In the genomic region with DNA sequence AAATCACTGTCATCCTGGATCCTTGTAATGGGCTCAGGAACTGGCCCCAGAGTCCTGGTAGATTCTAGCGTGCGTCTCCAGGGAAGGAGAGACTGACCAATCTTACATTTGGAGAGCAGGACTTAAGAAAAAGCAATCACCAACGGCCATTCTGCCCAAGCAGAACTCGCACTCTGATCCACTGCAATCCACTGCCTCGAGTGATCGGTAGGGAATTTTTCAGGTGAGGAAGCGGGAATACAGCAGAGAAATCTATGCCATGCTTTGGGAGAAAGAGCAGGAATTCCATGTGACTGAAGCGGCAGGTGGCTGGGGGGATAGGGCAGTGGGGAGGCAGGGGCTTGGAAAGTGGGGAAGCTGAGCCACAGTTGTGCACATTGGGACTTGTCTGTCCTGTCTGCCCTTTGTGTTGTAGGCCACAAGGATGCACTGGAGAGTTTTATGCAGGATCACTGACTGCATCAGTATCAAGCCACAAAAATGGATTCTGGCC, we compare ENCODE assay signal across 1 cellular context.
A peak's percentile ranks its signal among the peaks of the same experiment; 100 is the strongest.
TF ChIP-seq lines count a peak whose summit lies in the region.

No MANE protein-coding gene starts in this region.

TF ChIP-seq in HepG2, 621 proteins besides CTCF, POLR2A, EP300 and RAD21 (continued from another document and continues in another):
- TF ChIP-seq PITX1 (CRISPR knock-in tag; IDR thresholded peaks at IDR 0.05) (0 out of 2 replicates have a peak, but pooled peaks have one; percentile 0), ZNF550 (CRISPR knock-in tag; IDR thresholded peaks at IDR 0.05; ENCODE audit: borderline replicate concordance) (0 out of 2 replicates have a peak, but pooled peaks have one; percentile 47), HNF4A (CRISPR knock-in tag; IDR thresholded peaks at IDR 0.05) (no peak), ZNF724P (CRISPR knock-in tag; IDR thresholded peaks at IDR 0.05; ENCODE audit: borderline replicate concordance) (no peak), AKAP8 (CRISPR knock-in tag; IDR thresholded peaks at IDR 0.05) (0 out of 2 replicates have a peak, but pooled peaks have one; percentile 61), SP4 (CRISPR knock-in tag; IDR thresholded peaks at IDR 0.05) (0 out of 2 replicates have a peak, but pooled peaks have one; percentile 42), KDM4B (CRISPR knock-in tag; IDR thresholded peaks at IDR 0.05) (no peak), WIZ (CRISPR knock-in tag; IDR thresholded peaks at IDR 0.05) (peak; percentile 74; the same call in 1 of the 2 replicates)
- TF ChIP-seq, protein P1, sequence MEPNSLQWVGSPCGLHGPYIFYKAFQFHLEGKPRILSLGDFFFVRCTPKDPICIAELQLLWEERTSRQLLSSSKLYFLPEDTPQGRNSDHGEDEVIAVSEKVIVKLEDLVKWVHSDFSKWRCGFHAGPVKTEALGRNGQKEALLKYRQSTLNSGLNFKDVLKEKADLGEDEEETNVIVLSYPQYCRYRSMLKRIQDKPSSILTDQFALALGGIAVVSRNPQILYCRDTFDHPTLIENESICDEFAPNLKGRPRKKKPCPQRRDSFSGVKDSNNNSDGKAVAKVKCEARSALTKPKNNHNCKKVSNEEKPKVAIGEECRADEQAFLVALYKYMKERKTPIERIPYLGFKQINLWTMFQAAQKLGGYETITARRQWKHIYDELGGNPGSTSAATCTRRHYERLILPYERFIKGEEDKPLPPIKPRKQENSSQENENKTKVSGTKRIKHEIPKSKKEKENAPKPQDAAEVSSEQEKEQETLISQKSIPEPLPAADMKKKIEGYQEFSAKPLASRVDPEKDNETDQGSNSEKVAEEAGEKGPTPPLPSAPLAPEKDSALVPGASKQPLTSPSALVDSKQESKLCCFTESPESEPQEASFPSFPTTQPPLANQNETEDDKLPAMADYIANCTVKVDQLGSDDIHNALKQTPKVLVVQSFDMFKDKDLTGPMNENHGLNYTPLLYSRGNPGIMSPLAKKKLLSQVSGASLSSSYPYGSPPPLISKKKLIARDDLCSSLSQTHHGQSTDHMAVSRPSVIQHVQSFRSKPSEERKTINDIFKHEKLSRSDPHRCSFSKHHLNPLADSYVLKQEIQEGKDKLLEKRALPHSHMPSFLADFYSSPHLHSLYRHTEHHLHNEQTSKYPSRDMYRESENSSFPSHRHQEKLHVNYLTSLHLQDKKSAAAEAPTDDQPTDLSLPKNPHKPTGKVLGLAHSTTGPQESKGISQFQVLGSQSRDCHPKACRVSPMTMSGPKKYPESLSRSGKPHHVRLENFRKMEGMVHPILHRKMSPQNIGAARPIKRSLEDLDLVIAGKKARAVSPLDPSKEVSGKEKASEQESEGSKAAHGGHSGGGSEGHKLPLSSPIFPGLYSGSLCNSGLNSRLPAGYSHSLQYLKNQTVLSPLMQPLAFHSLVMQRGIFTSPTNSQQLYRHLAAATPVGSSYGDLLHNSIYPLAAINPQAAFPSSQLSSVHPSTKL (CRISPR knock-in tag; IDR thresholded peaks at IDR 0.05), result no peak
- TF ChIP-seq, protein P2, sequence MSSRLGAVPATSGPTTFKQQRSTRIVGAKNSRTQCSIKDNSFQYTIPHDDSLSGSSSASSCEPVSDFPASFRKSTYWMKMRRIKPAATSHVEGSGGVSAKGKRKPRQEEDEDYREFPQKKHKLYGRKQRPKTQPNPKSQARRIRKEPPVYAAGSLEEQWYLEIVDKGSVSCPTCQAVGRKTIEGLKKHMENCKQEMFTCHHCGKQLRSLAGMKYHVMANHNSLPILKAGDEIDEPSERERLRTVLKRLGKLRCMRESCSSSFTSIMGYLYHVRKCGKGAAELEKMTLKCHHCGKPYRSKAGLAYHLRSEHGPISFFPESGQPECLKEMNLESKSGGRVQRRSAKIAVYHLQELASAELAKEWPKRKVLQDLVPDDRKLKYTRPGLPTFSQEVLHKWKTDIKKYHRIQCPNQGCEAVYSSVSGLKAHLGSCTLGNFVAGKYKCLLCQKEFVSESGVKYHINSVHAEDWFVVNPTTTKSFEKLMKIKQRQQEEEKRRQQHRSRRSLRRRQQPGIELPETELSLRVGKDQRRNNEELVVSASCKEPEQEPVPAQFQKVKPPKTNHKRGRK (CRISPR knock-in tag; IDR thresholded peaks at IDR 0.05), result 0 out of 2 replicates have a peak, but pooled peaks have one; percentile 27
- TF ChIP-seq, protein P3, sequence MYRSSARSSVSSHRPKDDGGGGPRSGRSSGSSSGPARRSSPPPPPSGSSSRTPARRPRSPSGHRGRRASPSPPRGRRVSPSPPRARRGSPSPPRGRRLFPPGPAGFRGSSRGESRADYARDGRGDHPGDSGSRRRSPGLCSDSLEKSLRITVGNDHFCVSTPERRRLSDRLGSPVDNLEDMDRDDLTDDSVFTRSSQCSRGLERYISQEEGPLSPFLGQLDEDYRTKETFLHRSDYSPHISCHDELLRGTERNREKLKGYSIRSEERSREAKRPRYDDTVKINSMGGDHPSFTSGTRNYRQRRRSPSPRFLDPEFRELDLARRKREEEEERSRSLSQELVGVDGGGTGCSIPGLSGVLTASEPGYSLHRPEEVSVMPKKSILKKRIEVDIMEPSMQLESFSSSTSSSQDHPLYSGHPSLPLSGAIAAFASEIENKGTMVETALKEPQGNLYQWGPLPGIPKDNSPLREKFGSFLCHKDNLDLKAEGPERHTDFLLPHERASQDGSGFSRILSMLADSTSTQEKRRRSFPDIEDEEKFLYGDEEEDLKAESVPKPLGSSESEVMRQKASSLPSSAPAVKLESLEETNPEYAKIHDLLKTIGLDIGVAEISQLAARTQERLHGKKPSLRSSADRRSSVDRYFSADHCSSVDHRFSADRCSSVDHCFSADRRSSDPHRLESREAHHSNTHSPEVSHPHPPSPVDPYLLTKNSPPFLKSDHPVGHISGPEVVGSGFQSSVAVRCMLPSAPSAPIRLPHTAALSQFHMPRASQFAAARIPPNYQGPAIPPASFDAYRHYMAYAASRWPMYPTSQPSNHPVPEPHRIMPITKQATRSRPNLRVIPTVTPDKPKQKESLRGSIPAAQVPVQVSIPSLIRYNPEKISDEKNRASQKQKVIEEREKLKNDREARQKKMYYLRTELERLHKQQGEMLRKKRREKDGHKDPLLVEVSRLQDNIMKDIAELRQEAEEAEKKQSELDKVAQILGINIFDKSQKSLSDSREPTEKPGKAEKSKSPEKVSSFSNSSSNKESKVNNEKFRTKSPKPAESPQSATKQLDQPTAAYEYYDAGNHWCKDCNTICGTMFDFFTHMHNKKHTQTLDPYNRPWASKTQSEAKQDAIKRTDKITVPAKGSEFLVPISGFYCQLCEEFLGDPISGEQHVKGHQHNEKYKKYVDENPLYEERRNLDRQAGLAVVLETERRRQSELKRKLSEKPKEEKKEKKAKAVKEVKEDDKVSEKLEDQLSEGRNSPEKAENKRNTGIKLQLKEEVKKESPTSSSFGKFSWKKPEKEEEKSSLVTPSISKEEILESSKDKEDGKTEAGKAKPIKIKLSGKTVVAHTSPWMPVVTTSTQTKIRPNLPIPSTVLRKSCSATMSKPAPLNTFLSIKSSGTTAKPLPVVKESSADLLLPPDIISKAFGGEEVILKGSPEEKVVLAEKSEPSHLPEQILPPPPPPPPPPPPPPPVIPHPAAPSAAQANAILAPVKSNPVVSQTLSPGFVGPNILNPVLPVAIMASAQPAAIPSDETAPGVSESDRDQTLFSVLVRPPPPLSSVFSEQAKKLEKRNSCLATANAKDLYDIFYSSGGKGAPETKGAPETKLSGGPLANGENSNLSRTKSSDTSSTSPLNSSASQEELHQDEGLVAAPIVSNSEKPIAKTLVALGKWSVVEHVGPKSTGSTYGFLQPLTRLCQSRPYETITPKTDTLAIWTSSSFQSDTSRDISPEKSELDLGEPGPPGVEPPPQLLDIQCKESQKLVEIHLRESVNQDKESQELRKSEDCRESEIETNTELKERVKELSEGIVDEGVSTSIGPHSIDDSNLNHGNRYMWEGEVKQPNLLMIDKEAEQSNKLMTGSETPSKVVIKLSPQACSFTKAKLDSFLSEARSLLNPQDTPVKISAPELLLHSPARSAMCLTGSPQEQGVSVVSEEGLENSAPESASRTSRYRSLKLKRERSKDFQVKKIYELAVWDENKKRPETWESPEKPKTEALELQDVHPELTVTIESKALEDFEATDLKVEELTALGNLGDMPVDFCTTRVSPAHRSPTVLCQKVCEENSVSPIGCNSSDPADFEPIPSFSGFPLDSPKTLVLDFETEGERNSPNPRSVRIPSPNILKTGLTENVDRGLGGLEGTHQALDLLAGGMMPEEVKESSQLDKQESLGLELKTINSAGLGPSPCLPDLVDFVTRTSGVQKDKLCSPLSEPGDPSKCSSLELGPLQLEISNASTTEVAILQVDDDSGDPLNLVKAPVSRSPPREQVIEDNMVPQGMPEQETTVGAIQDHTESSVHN (CRISPR knock-in tag; IDR thresholded peaks at IDR 0.05), result 0 out of 2 replicates have a peak, but pooled peaks have one; percentile 68
- TF ChIP-seq, protein P4, sequence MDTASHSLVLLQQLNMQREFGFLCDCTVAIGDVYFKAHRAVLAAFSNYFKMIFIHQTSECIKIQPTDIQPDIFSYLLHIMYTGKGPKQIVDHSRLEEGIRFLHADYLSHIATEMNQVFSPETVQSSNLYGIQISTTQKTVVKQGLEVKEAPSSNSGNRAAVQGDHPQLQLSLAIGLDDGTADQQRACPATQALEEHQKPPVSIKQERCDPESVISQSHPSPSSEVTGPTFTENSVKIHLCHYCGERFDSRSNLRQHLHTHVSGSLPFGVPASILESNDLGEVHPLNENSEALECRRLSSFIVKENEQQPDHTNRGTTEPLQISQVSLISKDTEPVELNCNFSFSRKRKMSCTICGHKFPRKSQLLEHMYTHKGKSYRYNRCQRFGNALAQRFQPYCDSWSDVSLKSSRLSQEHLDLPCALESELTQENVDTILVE (CRISPR knock-in tag; IDR thresholded peaks at IDR 0.05), result no peak
- TF ChIP-seq, protein P5, sequence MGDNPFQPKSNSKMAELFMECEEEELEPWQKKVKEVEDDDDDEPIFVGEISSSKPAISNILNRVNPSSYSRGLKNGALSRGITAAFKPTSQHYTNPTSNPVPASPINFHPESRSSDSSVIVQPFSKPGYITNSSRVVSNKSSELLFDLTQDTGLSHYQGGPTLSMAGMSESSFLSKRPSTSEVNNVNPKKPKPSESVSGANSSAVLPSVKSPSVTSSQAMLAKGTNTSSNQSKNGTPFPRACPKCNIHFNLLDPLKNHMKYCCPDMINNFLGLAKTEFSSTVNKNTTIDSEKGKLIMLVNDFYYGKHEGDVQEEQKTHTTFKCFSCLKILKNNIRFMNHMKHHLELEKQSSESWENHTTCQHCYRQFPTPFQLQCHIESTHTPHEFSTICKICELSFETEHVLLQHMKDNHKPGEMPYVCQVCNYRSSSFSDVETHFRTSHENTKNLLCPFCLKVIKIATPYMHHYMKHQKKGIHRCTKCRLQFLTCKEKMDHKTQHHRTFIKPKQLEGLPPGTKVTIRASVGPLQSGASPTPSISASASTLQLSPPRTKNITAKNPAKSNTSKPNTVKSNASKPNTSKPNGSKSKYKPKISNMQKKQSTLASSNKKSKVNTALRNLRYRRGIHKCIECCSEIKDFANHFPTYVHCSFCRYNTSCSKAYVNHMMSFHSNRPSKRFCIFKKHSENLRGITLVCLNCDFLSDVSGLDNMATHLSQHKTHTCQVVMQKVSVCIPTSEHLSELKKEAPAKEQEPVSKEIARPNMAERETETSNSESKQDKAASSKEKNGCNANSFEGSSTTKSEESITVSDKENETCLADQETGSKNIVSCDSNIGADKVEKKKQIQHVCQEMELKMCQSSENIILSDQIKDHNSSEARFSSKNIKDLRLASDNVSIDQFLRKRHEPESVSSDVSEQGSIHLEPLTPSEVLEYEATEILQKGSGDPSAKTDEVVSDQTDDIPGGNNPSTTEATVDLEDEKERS (CRISPR knock-in tag; IDR thresholded peaks at IDR 0.05), result no peak
- TF ChIP-seq, protein P6, sequence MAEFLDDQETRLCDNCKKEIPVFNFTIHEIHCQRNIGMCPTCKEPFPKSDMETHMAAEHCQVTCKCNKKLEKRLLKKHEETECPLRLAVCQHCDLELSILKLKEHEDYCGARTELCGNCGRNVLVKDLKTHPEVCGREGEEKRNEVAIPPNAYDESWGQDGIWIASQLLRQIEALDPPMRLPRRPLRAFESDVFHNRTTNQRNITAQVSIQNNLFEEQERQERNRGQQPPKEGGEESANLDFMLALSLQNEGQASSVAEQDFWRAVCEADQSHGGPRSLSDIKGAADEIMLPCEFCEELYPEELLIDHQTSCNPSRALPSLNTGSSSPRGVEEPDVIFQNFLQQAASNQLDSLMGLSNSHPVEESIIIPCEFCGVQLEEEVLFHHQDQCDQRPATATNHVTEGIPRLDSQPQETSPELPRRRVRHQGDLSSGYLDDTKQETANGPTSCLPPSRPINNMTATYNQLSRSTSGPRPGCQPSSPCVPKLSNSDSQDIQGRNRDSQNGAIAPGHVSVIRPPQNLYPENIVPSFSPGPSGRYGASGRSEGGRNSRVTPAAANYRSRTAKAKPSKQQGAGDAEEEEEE (CRISPR knock-in tag; IDR thresholded peaks at IDR 0.05; ENCODE audit: borderline replicate concordance), result peak; percentile 80; the same call in 1 of the 2 replicates
- TF ChIP-seq, protein P7, sequence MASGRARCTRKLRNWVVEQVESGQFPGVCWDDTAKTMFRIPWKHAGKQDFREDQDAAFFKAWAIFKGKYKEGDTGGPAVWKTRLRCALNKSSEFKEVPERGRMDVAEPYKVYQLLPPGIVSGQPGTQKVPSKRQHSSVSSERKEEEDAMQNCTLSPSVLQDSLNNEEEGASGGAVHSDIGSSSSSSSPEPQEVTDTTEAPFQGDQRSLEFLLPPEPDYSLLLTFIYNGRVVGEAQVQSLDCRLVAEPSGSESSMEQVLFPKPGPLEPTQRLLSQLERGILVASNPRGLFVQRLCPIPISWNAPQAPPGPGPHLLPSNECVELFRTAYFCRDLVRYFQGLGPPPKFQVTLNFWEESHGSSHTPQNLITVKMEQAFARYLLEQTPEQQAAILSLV (CRISPR knock-in tag; IDR thresholded peaks at IDR 0.05; ENCODE audit: borderline replicate concordance), result peak; percentile 65; the same call in 1 of the 2 replicates
- TF ChIP-seq, protein P8, sequence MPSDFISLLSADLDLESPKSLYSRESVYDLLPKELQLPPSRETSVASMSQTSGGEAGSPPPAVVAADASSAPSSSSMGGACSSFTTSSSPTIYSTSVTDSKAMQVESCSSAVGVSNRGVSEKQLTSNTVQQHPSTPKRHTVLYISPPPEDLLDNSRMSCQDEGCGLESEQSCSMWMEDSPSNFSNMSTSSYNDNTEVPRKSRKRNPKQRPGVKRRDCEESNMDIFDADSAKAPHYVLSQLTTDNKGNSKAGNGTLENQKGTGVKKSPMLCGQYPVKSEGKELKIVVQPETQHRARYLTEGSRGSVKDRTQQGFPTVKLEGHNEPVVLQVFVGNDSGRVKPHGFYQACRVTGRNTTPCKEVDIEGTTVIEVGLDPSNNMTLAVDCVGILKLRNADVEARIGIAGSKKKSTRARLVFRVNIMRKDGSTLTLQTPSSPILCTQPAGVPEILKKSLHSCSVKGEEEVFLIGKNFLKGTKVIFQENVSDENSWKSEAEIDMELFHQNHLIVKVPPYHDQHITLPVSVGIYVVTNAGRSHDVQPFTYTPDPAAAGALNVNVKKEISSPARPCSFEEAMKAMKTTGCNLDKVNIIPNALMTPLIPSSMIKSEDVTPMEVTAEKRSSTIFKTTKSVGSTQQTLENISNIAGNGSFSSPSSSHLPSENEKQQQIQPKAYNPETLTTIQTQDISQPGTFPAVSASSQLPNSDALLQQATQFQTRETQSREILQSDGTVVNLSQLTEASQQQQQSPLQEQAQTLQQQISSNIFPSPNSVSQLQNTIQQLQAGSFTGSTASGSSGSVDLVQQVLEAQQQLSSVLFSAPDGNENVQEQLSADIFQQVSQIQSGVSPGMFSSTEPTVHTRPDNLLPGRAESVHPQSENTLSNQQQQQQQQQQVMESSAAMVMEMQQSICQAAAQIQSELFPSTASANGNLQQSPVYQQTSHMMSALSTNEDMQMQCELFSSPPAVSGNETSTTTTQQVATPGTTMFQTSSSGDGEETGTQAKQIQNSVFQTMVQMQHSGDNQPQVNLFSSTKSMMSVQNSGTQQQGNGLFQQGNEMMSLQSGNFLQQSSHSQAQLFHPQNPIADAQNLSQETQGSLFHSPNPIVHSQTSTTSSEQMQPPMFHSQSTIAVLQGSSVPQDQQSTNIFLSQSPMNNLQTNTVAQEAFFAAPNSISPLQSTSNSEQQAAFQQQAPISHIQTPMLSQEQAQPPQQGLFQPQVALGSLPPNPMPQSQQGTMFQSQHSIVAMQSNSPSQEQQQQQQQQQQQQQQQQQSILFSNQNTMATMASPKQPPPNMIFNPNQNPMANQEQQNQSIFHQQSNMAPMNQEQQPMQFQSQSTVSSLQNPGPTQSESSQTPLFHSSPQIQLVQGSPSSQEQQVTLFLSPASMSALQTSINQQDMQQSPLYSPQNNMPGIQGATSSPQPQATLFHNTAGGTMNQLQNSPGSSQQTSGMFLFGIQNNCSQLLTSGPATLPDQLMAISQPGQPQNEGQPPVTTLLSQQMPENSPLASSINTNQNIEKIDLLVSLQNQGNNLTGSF (CRISPR knock-in tag; IDR thresholded peaks at IDR 0.05), result 0 out of 2 replicates have a peak, but pooled peaks have one; percentile 35
